Comparison of ENCODE assay signal across 20 cellular contexts in the genomic region with DNA sequence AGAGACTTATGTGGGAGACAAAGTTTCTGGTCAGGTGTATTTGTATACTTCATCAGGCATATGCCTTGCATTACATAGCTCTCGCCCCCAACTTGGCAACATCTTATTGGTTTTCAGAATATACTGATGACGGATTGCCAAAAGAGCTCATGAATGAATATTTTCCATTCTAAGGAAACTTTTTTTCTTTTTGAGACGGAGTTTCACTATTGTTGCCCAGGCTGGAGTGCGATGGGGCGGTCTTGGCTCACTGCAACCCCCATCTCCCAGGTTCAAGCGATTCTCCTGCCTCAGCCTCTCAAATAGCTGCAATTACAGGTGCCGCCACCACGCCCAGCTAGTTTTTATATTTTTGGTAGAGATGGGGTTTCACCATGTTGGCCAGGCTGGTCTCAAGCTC. TPM values are rescaled to one million over a fixed set of nuclear protein-coding genes. Genes with fewer than 3 reads are reported as not detected.
DNase-seq lines count a peak whose midpoint lies in the region; ATAC-seq and TF ChIP-seq lines count a peak whose summit lies in the region.
"Had no signal": no experiment of that assay in that cellular context is flagged by ENCODE, and none has a peak within 500 bp of the region (broad histone marks: within the 10 kb centered on the region; RNA-seq: fewer than 3 reads in every experiment).

No MANE protein-coding gene starts in this region.

- peaks cover 42% of the 10 kb centered on the region for H3K4me1 Mint-ChIP-seq in stimulated activated memory B cell treated with anti-CD40 and anti-IgM and Interleukin-4, amounts not matched to agents 10 μg/mL and 1 μg/mL and 100 μg/mL, for 72 hours
- H3K4me1 Mint-ChIP-seq in activated naive CD4-positive, alpha-beta T cell treated with anti-CD3 and anti-CD28 coated beads, Interleukin-2, amount 10 ng/mL, durations not matched to agents 7 days and 5 days: peaks cover 17% of the 10 kb centered on the region

- no peak overlapping the region for H2AFZ ChIP-seq in SU-DHL-6 (ENCODE audit: low read depth, low read length, severe bottlenecking)
- H2AFZ ChIP-seq: GM23338 had no signal

- H3K4me3 ChIP-seq in cardiac muscle cell: no peak overlapping the region
- no peak overlapping the region for H3K4me3 ChIP-seq in DOHH2 (ENCODE audit: low read length)
- no peak overlapping the region for H3K4me3 ChIP-seq in SU-DHL-6 (ENCODE audit: insufficient read depth, low read length, poor library complexity, severe bottlenecking)
- H3K4me3 ChIP-seq: GM23338, HAP-1, Peyer's patch, SJCRH30 had no signal

- no peaks in the 10 kb centered on the region for H3K9me3 Mint-ChIP-seq in stimulated activated memory B cell treated with anti-CD40 and anti-IgM and Interleukin-4, amounts not matched to agents 10 μg/mL and 1 μg/mL and 100 μg/mL, for 72 hours
- H3K9me3 Mint-ChIP-seq in activated naive CD4-positive, alpha-beta T cell treated with anti-CD3 and anti-CD28 coated beads, Interleukin-2, amount 10 ng/mL, durations not matched to agents 7 days and 5 days: no peaks in the 10 kb centered on the region
- H3K9me3 Mint-ChIP-seq: CD4-positive, alpha-beta memory T cell; GM23338 had no signal

- DNase-seq in cardiac muscle cell (ENCODE audit: low read depth in 1 of 2, low spot score in 1 of 2): no peak
- no peak for DNase-seq in left ventricle myocardium superior
- DNase-seq in activated naive CD4-positive, alpha-beta T cell treated with anti-CD3 and anti-CD28 coated beads, Interleukin-2, amount 10 ng/mL, durations not matched to agents 7 days and 5 days: no peak
- DNase-seq: Caco-2; CD4-positive, alpha-beta memory T cell; DMS153; GDM1; KBM-7; NCI-H1092; NCI-H1436 treated with DMSO at 0.1 percent for 48 hours; NCI-H1930; NCI-H510A; Peyer's patch; SJCRH30 had no signal

- peaks cover 5% of the 10 kb centered on the region for H3K4me1 ChIP-seq in cardiac muscle cell (ENCODE audit: low read depth)
- peaks cover 66% of the 10 kb centered on the region for H3K4me1 ChIP-seq in DOHH2 (ENCODE audit: control insufficient read depth, low read length)

- ATAC-seq in left ventricle myocardium superior (no peak), GM18861 (IDR thresholded peaks at IDR 0.05; ENCODE audit: unreplicated experiment) (no peak)
- ATAC-seq in stimulated activated memory B cell treated with anti-CD40 and anti-IgM and Interleukin-4, amounts not matched to agents 10 μg/mL and 1 μg/mL and 100 μg/mL, for 72 hours: no peak
- ATAC-seq: GM23338 had no signal

- H3K36me3 Mint-ChIP-seq in stimulated activated memory B cell treated with anti-CD40 and anti-IgM and Interleukin-4, amounts not matched to agents 10 μg/mL and 1 μg/mL and 100 μg/mL, for 72 hours: peaks cover 36% of the 10 kb centered on the region
- H3K36me3 Mint-ChIP-seq in activated naive CD4-positive, alpha-beta T cell treated with anti-CD3 and anti-CD28 coated beads, Interleukin-2, amount 10 ng/mL, durations not matched to agents 7 days and 5 days: peaks cover 34% of the 10 kb centered on the region

- H3K4me3 Mint-ChIP-seq in stimulated activated memory B cell treated with anti-CD40 and anti-IgM and Interleukin-4, amounts not matched to agents 10 μg/mL and 1 μg/mL and 100 μg/mL, for 72 hours: no peak overlapping the region
- no peak overlapping the region for H3K4me3 Mint-ChIP-seq in activated naive CD4-positive, alpha-beta T cell treated with anti-CD3 and anti-CD28 coated beads, Interleukin-2, amount 10 ng/mL, durations not matched to agents 7 days and 5 days
- H3K4me3 Mint-ChIP-seq: GM23338 had no signal

- H3F3A ChIP-seq in DOHH2 (ENCODE audit: control insufficient read depth, insufficient read depth): peaks cover 66% of the 10 kb centered on the region
- peaks cover 35% of the 10 kb centered on the region for H3F3A ChIP-seq in SU-DHL-6 (ENCODE audit: insufficient read depth)

- no peaks in the 10 kb centered on the region for H3K9me3 ChIP-seq in cardiac muscle cell (ENCODE audit: low read depth)
- no peaks in the 10 kb centered on the region for H3K9me3 ChIP-seq in DOHH2 (ENCODE audit: control insufficient read depth, insufficient read depth, low read length)
- H3K9me3 ChIP-seq in SU-DHL-6 (ENCODE audit: insufficient read depth, low read length): no peaks in the 10 kb centered on the region
- H3K9me3 ChIP-seq: Caco-2, HAP-1, Peyer's patch, SJCRH30 had no signal

- H3K79me2 ChIP-seq in DOHH2 (ENCODE audit: control insufficient read depth, low read length): peaks cover 42% of the 10 kb centered on the region
- H3K79me2 ChIP-seq in SU-DHL-6 (ENCODE audit: insufficient read depth, low read length): peaks cover 52% of the 10 kb centered on the region

- H3K9me2 ChIP-seq in DOHH2 (replicated peaks; ENCODE audit: control insufficient read depth, low read length) (no peaks in the 10 kb centered on the region), SU-DHL-6 (replicated peaks; ENCODE audit: insufficient read depth, low read length) (no peaks in the 10 kb centered on the region)

- H3K27me3 ChIP-seq in cardiac muscle cell (no peaks in the 10 kb centered on the region), DOHH2 (ENCODE audit: control insufficient read depth, low read length) (no peaks in the 10 kb centered on the region), SU-DHL-6 (ENCODE audit: low read length) (no peaks in the 10 kb centered on the region)
- H3K27me3 ChIP-seq: Peyer's patch, SJCRH30 had no signal

- H4K20me1 ChIP-seq in DOHH2 (ENCODE audit: control insufficient read depth, insufficient read depth, low read depth, low read length): peaks cover 52% of the 10 kb centered on the region
- peaks cover 14% of the 10 kb centered on the region; the same call in 1 of the 2 replicates for H4K20me1 ChIP-seq in SU-DHL-6 (ENCODE audit: low read depth, low read length)

- CTCF ChIA-PET in activated naive CD4-positive, alpha-beta T cell treated with anti-CD3 and anti-CD28 coated beads, Interleukin-2, amount 10 ng/mL, durations not matched to agents 7 days and 5 days (lab: Charles Lee): interaction anchor here (1.3 to 1.7 kb wide), 3 partner anchors 15 to 27 kb away, joined by 3 to 6 read pairs (median 5); no protein-coding TSS in a partner anchor

- H3K36me3 ChIP-seq in cardiac muscle cell (peaks cover 36% of the 10 kb centered on the region), DOHH2 (ENCODE audit: control insufficient read depth, low read length) (peaks cover 56% of the 10 kb centered on the region), SU-DHL-6 (ENCODE audit: low read length) (peaks cover 37% of the 10 kb centered on the region)

- H3K4me2 ChIP-seq in DOHH2 (ENCODE audit: low read length) (peak overlapping the region; percentile 15; the same call in 1 of the 2 replicates), SU-DHL-6 (ENCODE audit: low read depth, low read length, poor library complexity, severe bottlenecking) (peak overlapping the region; percentile 14)
- H3K4me2 ChIP-seq: GM23338 had no signal

- H3K27ac ChIP-seq in cardiac muscle cell: peak overlapping the region; percentile 28
- no peak overlapping the region for H3K27ac ChIP-seq in DOHH2 (ENCODE audit: low read depth, low read length)
- H3K27ac ChIP-seq in SU-DHL-6 (ENCODE audit: low read depth, low read length): no peak overlapping the region
- H3K27ac ChIP-seq: SJCRH30 had no signal

- H3K27ac Mint-ChIP-seq in stimulated activated memory B cell treated with anti-CD40 and anti-IgM and Interleukin-4, amounts not matched to agents 10 μg/mL and 1 μg/mL and 100 μg/mL, for 72 hours: peak overlapping the region; percentile 92
- H3K27ac Mint-ChIP-seq in activated naive CD4-positive, alpha-beta T cell treated with anti-CD3 and anti-CD28 coated beads, Interleukin-2, amount 10 ng/mL, durations not matched to agents 7 days and 5 days: no peak overlapping the region
- H3K27ac Mint-ChIP-seq: GM23338 had no signal

- no peaks in the 10 kb centered on the region for H3K27me3 Mint-ChIP-seq in stimulated activated memory B cell treated with anti-CD40 and anti-IgM and Interleukin-4, amounts not matched to agents 10 μg/mL and 1 μg/mL and 100 μg/mL, for 72 hours
- no peaks in the 10 kb centered on the region for H3K27me3 Mint-ChIP-seq in activated naive CD4-positive, alpha-beta T cell treated with anti-CD3 and anti-CD28 coated beads, Interleukin-2, amount 10 ng/mL, durations not matched to agents 7 days and 5 days
- H3K27me3 Mint-ChIP-seq: CD4-positive, alpha-beta memory T cell had no signal

- no peak for TF ChIP-seq CTCF in cardiac muscle cell (IDR thresholded peaks at IDR 0.05; ENCODE audit: low read depth, low read length)
- no peak for TF ChIP-seq CTCF in DOHH2 (IDR thresholded peaks at IDR 0.05; ENCODE audit: low read depth, low read length, poor library complexity, severe bottlenecking)
- no peak for TF ChIP-seq CTCF in SU-DHL-6 (IDR thresholded peaks at IDR 0.05; ENCODE audit: insufficient read depth, low read length, poor library complexity, severe bottlenecking)

- H3K9ac ChIP-seq in SU-DHL-6 (ENCODE audit: low read length): no peak overlapping the region

- intact Hi-C loops in left ventricle myocardium superior (cut with micrococcal nuclease): no loop called here

RNA-seq across cellular contexts. Expression of gene CYCS, which starts 6.0 kb away (rescaled TPM):
- total RNA-seq in cardiac muscle cell (38.7 and 68.7 TPM in 2 replicates), left ventricle myocardium superior (711 TPM)
- 300 and 489 TPM in 2 replicates for polyA plus RNA-seq in cardiac muscle cell

Comparison
In these comparisons a context has a peak if more than half of its experiments do, and no peak if none do; other contexts are left out.
1. RNA of gene CYCS, which starts 6.0 kb away (total RNA-seq): 711 TPM in left ventricle myocardium superior (single experiment); 38.7 to 68.7 TPM in cardiac muscle cell; every median in the first group is over 10 times any median in the second.